ENCODE assay signal across 15 cellular contexts in the genomic region with DNA sequence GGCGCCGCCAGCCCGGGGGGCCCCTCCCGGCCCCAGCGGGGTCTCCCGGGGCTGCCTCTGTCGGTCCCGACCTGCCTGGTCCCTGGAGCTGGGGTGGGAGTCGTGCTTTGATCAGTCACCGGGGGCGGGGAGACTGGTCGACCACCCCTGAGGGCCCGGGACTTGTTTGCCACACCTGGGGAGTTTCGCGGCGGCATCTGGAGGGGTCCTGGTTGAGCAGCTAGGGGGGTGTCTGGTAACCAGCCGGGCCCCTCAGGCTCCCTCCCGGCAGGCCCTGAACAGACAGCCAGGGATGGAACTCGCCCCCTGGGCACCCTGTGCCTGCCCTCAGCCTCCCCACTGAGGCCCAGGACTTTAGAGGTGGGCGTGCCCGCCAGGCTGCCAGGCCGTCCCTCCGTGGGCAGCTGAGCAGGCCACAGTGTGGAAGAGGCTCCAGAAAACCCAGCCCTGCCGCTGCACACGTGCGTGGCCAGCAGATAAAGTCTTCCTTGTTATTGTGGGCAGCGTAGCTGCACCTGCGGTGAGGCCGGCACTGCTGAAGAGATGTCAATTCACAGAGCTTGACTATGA. TPM values are rescaled to one million over a fixed set of nuclear protein-coding genes. Genes with fewer than 3 reads are reported as not detected.
DNase-seq lines count a peak whose midpoint lies in the region; ATAC-seq, FAIRE-seq and TF ChIP-seq lines count a peak whose summit lies in the region.
"Had no signal": no experiment of that assay in that cellular context is flagged by ENCODE, and none has a peak within 500 bp of the region (broad histone marks: within the 10 kb centered on the region; RNA-seq: fewer than 3 reads in every experiment).

No MANE protein-coding gene starts in this region.

- peaks cover 70% of the 10 kb centered on the region for H3K4me1 Mint-ChIP-seq in mesothelial cell of epicardium

- no peak for TF ChIP-seq RAD21 in HepG2 (CRISPR knock-in tag; IDR thresholded peaks at IDR 0.05)

- H4K20me1 ChIP-seq in HepG2 (ENCODE audit: insufficient read depth, low read length), result no peaks in the 10 kb centered on the region

- no peaks in the 10 kb centered on the region for H3K79me2 ChIP-seq in HepG2 (ENCODE audit: insufficient read depth, low read length)

- H3K4me1 ChIP-seq in right lobe of liver, result no peaks in the 10 kb centered on the region
- peaks cover 53% of the 10 kb centered on the region for H3K4me1 ChIP-seq in HepG2 (ENCODE audit: insufficient read depth, low read length)
- H3K4me1 ChIP-seq in aorta (ENCODE audit: control insufficient read depth in 1 of 2, insufficient read depth in 2 of 2, low read length in 2 of 2), result no peaks in the 10 kb centered on the region

- FAIRE-seq in HepG2 (lab: Jason Lieb, UNC), result no peak
- peak; percentile 13 for FAIRE-seq in bronchial epithelial cell (lab: Jason Lieb, UNC)

- ATAC-seq in right lobe of liver (no peak), HepG2 (no peak), aorta (ENCODE audit: low FRiP score) (no peak), GM18873 (IDR thresholded peaks at IDR 0.05; ENCODE audit: low FRiP score, unreplicated experiment) (no peak)

- CTCF ChIA-PET in HepG2 (lab: Yijun Ruan, JAX; ENCODE audit: low intra/inter-chr PET ratio, low total read pairs), result no interaction called here
- CTCF ChIA-PET in HEK293T (lab: Yijun Ruan, JAX), result no interaction called here

- no peaks in the 10 kb centered on the region for H3K27me3 ChIP-seq in right lobe of liver
- peaks cover 27 to 74% of the 10 kb centered on the region in 2 experiments; a peak in 4 of 5 replicates for H3K27me3 ChIP-seq in HepG2 (ENCODE audit: control insufficient read depth in 1 of 2, insufficient read depth in 2 of 2, low read length in 2 of 2)
- H3K27me3 ChIP-seq in bronchial epithelial cell (ENCODE audit: control insufficient read depth, insufficient read depth, low read length), result peaks cover 23% of the 10 kb centered on the region
- H3K27me3 ChIP-seq in aorta (ENCODE audit: control insufficient read depth in 1 of 2, insufficient read depth in 2 of 2, low read length in 1 of 2), result no peaks in the 10 kb centered on the region

- no peaks in the 10 kb centered on the region for H3K9me3 ChIP-seq in right lobe of liver
- H3K9me3 ChIP-seq in HepG2 (ENCODE audit: low read length), result no peaks in the 10 kb centered on the region
- no peaks in the 10 kb centered on the region for H3K9me3 ChIP-seq in aorta (ENCODE audit: control insufficient read depth, low read length)

- peak overlapping the region; percentile 15 for H3K4me3 Mint-ChIP-seq in mesothelial cell of epicardium
- H3K4me3 Mint-ChIP-seq: activated T-cell treated with anti-CD3 and anti-CD28 coated beads, Interleukin-2, amount 50 U/mL, for 4 hours; CD4-positive, alpha-beta T cell; stimulated activated effector memory CD8-positive, alpha-beta T cell treated with anti-CD3 and anti-CD28 coated beads, Interleukin-12 subunit alpha, Interleukin-12 subunit beta, amount 100 ng/mL, for 72 hours; T-helper 2 cell treated with Interferon-gamma antibody and Interleukin-4, amounts not matched to agents 5 μg/mL and 100 μg/mL, for 36 hours had no signal

- TF ChIP-seq CTCF in right lobe of liver (IDR thresholded peaks at IDR 0.05) (no peak), HepG2 (CRISPR knock-in tag; IDR thresholded peaks at IDR 0.05) (no peak), bronchial epithelial cell (IDR thresholded peaks at IDR 0.05; ENCODE audit: insufficient read depth, low read length, severe bottlenecking) (no peak), mesothelial cell of epicardium (IDR thresholded peaks at IDR 0.05; ENCODE audit: unreplicated experiment) (no peak)

- TF ChIP-seq POLR2A in right lobe of liver (IDR thresholded peaks at IDR 0.05) (no peak), HepG2 (IDR thresholded peaks at IDR 0.05; ENCODE audit: insufficient read depth in 1 of 2, low read depth in 2 of 2, low read length in 2 of 2) (no peak)

- no peak overlapping the region for H3K4me2 ChIP-seq in HepG2 (ENCODE audit: low read depth, low read length)

- TF ChIP-seq EP300 in HepG2 (IDR thresholded peaks at IDR 0.05; ENCODE audit: low read depth in 2 of 2, low read length in 2 of 2) (no peak), HepG2 (CRISPR knock-in tag; IDR thresholded peaks at IDR 0.05; ENCODE audit: borderline replicate concordance) (no peak)

- no peaks in the 10 kb centered on the region for H3K9me3 Mint-ChIP-seq in mesothelial cell of epicardium
- H3K9me3 Mint-ChIP-seq: activated T-cell treated with anti-CD3 and anti-CD28 coated beads, Interleukin-2, amount 50 U/mL, for 4 hours; CD4-positive, alpha-beta T cell; stimulated activated effector memory CD8-positive, alpha-beta T cell treated with anti-CD3 and anti-CD28 coated beads, Interleukin-12 subunit alpha, Interleukin-12 subunit beta, amount 100 ng/mL, for 72 hours; T-helper 2 cell treated with Interferon-gamma antibody and Interleukin-4, amounts not matched to agents 5 μg/mL and 100 μg/mL, for 36 hours had no signal

- H3K4me3 ChIP-seq in right lobe of liver (no peak overlapping the region), HepG2 (replicated peaks in 1 of 3; ENCODE audit: insufficient read depth in 1 of 3, low read depth in 2 of 3, low read length in 3 of 3) (no peak overlapping the region), bronchial epithelial cell (ENCODE audit: low read depth, low read length) (no peak overlapping the region), aorta (ENCODE audit: low read length in 2 of 2) (no peak overlapping the region)

- H2AFZ ChIP-seq in HepG2 (ENCODE audit: low read length), result no peak overlapping the region

- POLR2A ChIA-PET in HepG2 (lab: Yijun Ruan, JAX) (no interaction called here), HEK293T (lab: Yijun Ruan, JAX) (no interaction called here)

- intact Hi-C loops in right lobe of liver (cut with DNase I), result no loop called here
- intact Hi-C loops in HepG2 (cut with micrococcal nuclease; ENCODE audit: unreplicated experiment), result no loop called here
- intact Hi-C loops in aorta (cut with DNase I), result no loop called here

- H3K27me3 Mint-ChIP-seq in mesothelial cell of epicardium (ENCODE audit: low read depth), result peaks cover 10% of the 10 kb centered on the region

- no peaks in the 10 kb centered on the region for H3K36me3 ChIP-seq in right lobe of liver
- no peaks in the 10 kb centered on the region for H3K36me3 ChIP-seq in HepG2 (replicated peaks in 1 of 2; ENCODE audit: control insufficient read depth in 1 of 2, insufficient read depth in 2 of 2, low read length in 2 of 2)
- no peaks in the 10 kb centered on the region for H3K36me3 ChIP-seq in bronchial epithelial cell (ENCODE audit: control insufficient read depth, insufficient read depth, low read length)
- H3K36me3 ChIP-seq in aorta (ENCODE audit: control insufficient read depth in 1 of 2, insufficient read depth in 2 of 2, low read length in 1 of 2), result no peaks in the 10 kb centered on the region

- no peak overlapping the region for H3K27ac Mint-ChIP-seq in mesothelial cell of epicardium
- H3K27ac Mint-ChIP-seq: CD4-positive, alpha-beta T cell; stimulated activated effector memory CD8-positive, alpha-beta T cell treated with anti-CD3 and anti-CD28 coated beads, Interleukin-12 subunit alpha, Interleukin-12 subunit beta, amount 100 ng/mL, for 72 hours; T-helper 2 cell treated with Interferon-gamma antibody and Interleukin-4, amounts not matched to agents 5 μg/mL and 100 μg/mL, for 36 hours had no signal

- H3K9ac ChIP-seq in HepG2 (ENCODE audit: insufficient read depth, low read depth, low read length), result no peak overlapping the region

- peak; percentile 17 to 53 (median 42) for DNase-seq in right lobe of liver
- DNase-seq in HepG2 (ENCODE audit: low spot score), result no peak
- no peak for DNase-seq in bronchial epithelial cell (ENCODE audit: low read depth)
- DNase-seq in mesothelial cell of epicardium (ENCODE audit: low spot score in 2 of 2, unreplicated experiment in 2 of 2), result peak in 1 of 2 experiments; percentile 40
- peak; percentile 51 to 75 for DNase-seq in aorta
- no peak for DNase-seq in HEK293T (ENCODE audit: extremely low spot score)
- no peak for DNase-seq in NCI-H446 (lab: John Stamatoyannopoulos, UW)
- DNase-seq: activated T-cell treated with anti-CD3 and anti-CD28 coated beads, Interleukin-2, amount 50 U/mL, for 4 hours; cortex of kidney; NCI-H1092; stimulated activated CD4-positive, alpha-beta T cell treated with anti-CD3 and anti-CD28 coated beads, Interleukin-15, amount 100 ng/mL, for 24 hours had no signal

- WGBS in right lobe of liver (ENCODE audit: insufficient coverage, low coverage, low lambda C conversion rate, missing lambda C conversion rate), result 46% methylated on average over 6 of the region's 29 CpGs
- WGBS in HepG2 (ENCODE audit: low lambda C conversion rate), result 34% methylated on average over 9 of the region's 29 CpGs
- WGBS in aorta, 2 donors, result 10 to 20% methylated on average over 29 of the region's 29 CpGs

- in situ Hi-C loops in HepG2 (cut with HindIII; ENCODE audit: extremely low pct_ligation_motif_present, low pct_unique_long_range_greater_than_20kb), result no loop called here

- H3K27ac ChIP-seq in right lobe of liver (no peak overlapping the region), HepG2 (ENCODE audit: extremely low read length, insufficient read depth, low read length) (no peak overlapping the region), aorta (ENCODE audit: low read depth in 1 of 2, low read length in 2 of 2) (no peak overlapping the region)

- no TSS peak for BruUV-seq in HepG2 (replicated peaks; lab: Mats Ljungman, UMichigan)

- H3K36me3 Mint-ChIP-seq in mesothelial cell of epicardium, result peaks cover 4% of the 10 kb centered on the region
- H3K36me3 Mint-ChIP-seq: stimulated activated effector memory CD8-positive, alpha-beta T cell treated with anti-CD3 and anti-CD28 coated beads, Interleukin-12 subunit alpha, Interleukin-12 subunit beta, amount 100 ng/mL, for 72 hours had no signal

RNA-seq across cellular contexts. Expression of gene SAMD11, which starts 13.3 kb away (rescaled TPM):
- 1 to 10 TPM; 2.1 to 4.3 (median 3.7) TPM for total RNA-seq in right lobe of liver
- 0.11 TPM in 1 of 2 replicates, not detected in the other for total RNA-seq in HepG2 (2016; rRNA removed; fragmentation: Illumina TruSeq; extraction: Trizol)
- not detected in 2 replicates for total RNA-seq in HepG2 (2016; cell fraction: cytosol; rRNA removed; fragmentation: Illumina TruSeq; extraction: Trizol; ENCODE audit: low read depth)
- total RNA-seq in HepG2 (2016; cell fraction: insoluble cytoplasmic fraction; rRNA removed; fragmentation: Illumina TruSeq; extraction: Trizol), result 0.13 TPM in 1 of 2 replicates, not detected in the other
- not detected in 2 replicates for total RNA-seq in HepG2 (2016; cell fraction: membrane; rRNA removed; fragmentation: Illumina TruSeq; extraction: Trizol)
- total RNA-seq in HepG2 (2016; cell fraction: nucleus; rRNA removed; fragmentation: Illumina TruSeq; extraction: Trizol), result not detected in 2 replicates
- 0.09 TPM in 1 of 2 replicates, not detected in the other for polyA plus RNA-seq in HepG2 (2011; rRNA removed)
- polyA plus RNA-seq in HepG2 (2011; cell fraction: cytosol; rRNA removed), result 0.09 and 0.24 TPM in 2 replicates
- 0.10 and 0.37 TPM in 2 replicates for polyA plus RNA-seq in HepG2 (2011; cell fraction: nucleus; rRNA removed)
- polyA plus RNA-seq in HepG2 (2012), result not detected in 2 replicates
- not detected in 2 replicates for polyA plus RNA-seq in HepG2 (2016; cell fraction: cytosol; fragmentation: Illumina TruSeq; extraction: Trizol; ENCODE audit: low read depth)
- not detected in 2 replicates for polyA plus RNA-seq in HepG2 (2016; cell fraction: insoluble cytoplasmic fraction; fragmentation: Illumina TruSeq; extraction: Trizol; ENCODE audit: low read depth)
- polyA plus RNA-seq in HepG2 (2016; cell fraction: membrane; fragmentation: Illumina TruSeq; extraction: Trizol; ENCODE audit: low read depth), result not detected in 2 replicates
- not detected in 2 replicates for polyA plus RNA-seq in HepG2 (2016; cell fraction: nucleus; fragmentation: Illumina TruSeq; extraction: Trizol; ENCODE audit: insufficient read depth, low read depth)
- 19.7 TPM in 1 of 2 replicates, not detected in the other for polyA minus RNA-seq in HepG2 (2011; rRNA and poly(A)+ RNA removed; ENCODE audit: low replicate concordance)
- 0.99 and 1.4 TPM in 2 replicates for polyA minus RNA-seq in HepG2 (2011; cell fraction: cytosol; rRNA and poly(A)+ RNA removed)
- 1.2 TPM in 1 of 2 replicates, not detected in the other for polyA minus RNA-seq in HepG2 (2011; cell fraction: nucleus; rRNA and poly(A)+ RNA removed)
- 0.51 and 0.53 TPM in 2 replicates for total RNA-seq in bronchial epithelial cell
- 303 to 325 TPM (median 313 TPM) in 3 replicates for total RNA-seq in mesothelial cell of epicardium
- 10 to 100 TPM; 30.1 to 44.3 TPM for total RNA-seq in aorta
- 1 to 10 TPM; 2.6 to 7.2 TPM for polyA plus RNA-seq in aorta
- total RNA-seq: activated T-cell treated with anti-CD3 and anti-CD28 coated beads, Interleukin-2, amount 50 U/mL, for 4 hours; CD4-positive, alpha-beta T cell had no signal

RNA-seq across cellular contexts. Expression of gene NOC2L, which starts 48.7 kb away (rescaled TPM):
- total RNA-seq in right lobe of liver (10 to 100 TPM; 28.9 to 36.8 (median 30.2) TPM), HepG2 (2016; rRNA removed; fragmentation: Illumina TruSeq; extraction: Trizol) (91.6 and 103 TPM in 2 replicates), bronchial epithelial cell (116 and 128 TPM in 2 replicates), mesothelial cell of epicardium (69.3 to 73.1 TPM (median 69.8 TPM) in 3 replicates), aorta (10 to 100 TPM; 35.8 to 41.4 TPM)
- 14.1 and 16.1 TPM in 2 replicates for total RNA-seq in HepG2 (2016; cell fraction: cytosol; rRNA removed; fragmentation: Illumina TruSeq; extraction: Trizol; ENCODE audit: low read depth)
- total RNA-seq in HepG2 (2016; cell fraction: insoluble cytoplasmic fraction; rRNA removed; fragmentation: Illumina TruSeq; extraction: Trizol), result 81.2 and 109 TPM in 2 replicates
- 22.9 and 27.1 TPM in 2 replicates for total RNA-seq in HepG2 (2016; cell fraction: membrane; rRNA removed; fragmentation: Illumina TruSeq; extraction: Trizol)
- total RNA-seq in HepG2 (2016; cell fraction: nucleus; rRNA removed; fragmentation: Illumina TruSeq; extraction: Trizol), result 53.2 and 63.8 TPM in 2 replicates
- polyA plus RNA-seq in HepG2 (2011; rRNA removed) (32.0 and 40.5 TPM in 2 replicates), aorta (10 to 100 TPM; 17.3 to 55.5 TPM)
- 33.6 and 44.6 TPM in 2 replicates for polyA plus RNA-seq in HepG2 (2011; cell fraction: cytosol; rRNA removed)
- 85.2 and 96.0 TPM in 2 replicates for polyA plus RNA-seq in HepG2 (2011; cell fraction: nucleus; rRNA removed)
- 41.8 and 44.3 TPM in 2 replicates for polyA plus RNA-seq in HepG2 (2012)
- polyA plus RNA-seq in HepG2 (2016; cell fraction: cytosol; fragmentation: Illumina TruSeq; extraction: Trizol; ENCODE audit: low read depth), result 5.1 and 6.4 TPM in 2 replicates
- 69.1 and 81.1 TPM in 2 replicates for polyA plus RNA-seq in HepG2 (2016; cell fraction: insoluble cytoplasmic fraction; fragmentation: Illumina TruSeq; extraction: Trizol; ENCODE audit: low read depth)
- polyA plus RNA-seq in HepG2 (2016; cell fraction: membrane; fragmentation: Illumina TruSeq; extraction: Trizol; ENCODE audit: low read depth), result 9.8 and 11.1 TPM in 2 replicates
- polyA plus RNA-seq in HepG2 (2016; cell fraction: nucleus; fragmentation: Illumina TruSeq; extraction: Trizol; ENCODE audit: insufficient read depth, low read depth), result 108 and 110 TPM in 2 replicates
- polyA minus RNA-seq in HepG2 (2011; rRNA and poly(A)+ RNA removed; ENCODE audit: low replicate concordance), result 118 and 166 TPM in 2 replicates
- 43.1 and 44.0 TPM in 2 replicates for polyA minus RNA-seq in HepG2 (2011; cell fraction: cytosol; rRNA and poly(A)+ RNA removed)
- 18.8 and 20.1 TPM in 2 replicates for polyA minus RNA-seq in HepG2 (2011; cell fraction: nucleus; rRNA and poly(A)+ RNA removed)

RNA-seq across cellular contexts. Expression of gene KLHL17, which starts 50.0 kb away (rescaled TPM):
- 1 to 10 TPM; 1.9 to 6.7 (median 4.3) TPM for total RNA-seq in right lobe of liver
- 2.8 and 9.3 TPM in 2 replicates for total RNA-seq in HepG2 (2016; rRNA removed; fragmentation: Illumina TruSeq; extraction: Trizol)
- 4.5 and 5.0 TPM in 2 replicates for total RNA-seq in HepG2 (2016; cell fraction: cytosol; rRNA removed; fragmentation: Illumina TruSeq; extraction: Trizol; ENCODE audit: low read depth)
- total RNA-seq in HepG2 (2016; cell fraction: insoluble cytoplasmic fraction; rRNA removed; fragmentation: Illumina TruSeq; extraction: Trizol), result 2.4 and 10.3 TPM in 2 replicates
- 2.6 and 2.8 TPM in 2 replicates for total RNA-seq in HepG2 (2016; cell fraction: membrane; rRNA removed; fragmentation: Illumina TruSeq; extraction: Trizol)
- total RNA-seq in HepG2 (2016; cell fraction: nucleus; rRNA removed; fragmentation: Illumina TruSeq; extraction: Trizol), result 14.8 and 15.9 TPM in 2 replicates
- polyA plus RNA-seq in HepG2 (2011; rRNA removed), result 24.7 and 31.4 TPM in 2 replicates
- polyA plus RNA-seq in HepG2 (2011; cell fraction: cytosol; rRNA removed), result 6.8 and 12.3 TPM in 2 replicates
- polyA plus RNA-seq in HepG2 (2011; cell fraction: nucleus; rRNA removed), result 590 and 778 TPM in 2 replicates
- polyA plus RNA-seq in HepG2 (2012), result 11.7 and 19.1 TPM in 2 replicates
- 1.1 and 1.3 TPM in 2 replicates for polyA plus RNA-seq in HepG2 (2016; cell fraction: cytosol; fragmentation: Illumina TruSeq; extraction: Trizol; ENCODE audit: low read depth)
- 3.4 and 3.7 TPM in 2 replicates for polyA plus RNA-seq in HepG2 (2016; cell fraction: insoluble cytoplasmic fraction; fragmentation: Illumina TruSeq; extraction: Trizol; ENCODE audit: low read depth)
- polyA plus RNA-seq in HepG2 (2016; cell fraction: membrane; fragmentation: Illumina TruSeq; extraction: Trizol; ENCODE audit: low read depth), result 1.9 and 2.4 TPM in 2 replicates
- polyA plus RNA-seq in HepG2 (2016; cell fraction: nucleus; fragmentation: Illumina TruSeq; extraction: Trizol; ENCODE audit: insufficient read depth, low read depth), result 71.9 and 74.8 TPM in 2 replicates
- 4.3 and 19.5 TPM in 2 replicates for polyA minus RNA-seq in HepG2 (2011; rRNA and poly(A)+ RNA removed; ENCODE audit: low replicate concordance)
- 4.6 and 4.9 TPM in 2 replicates for polyA minus RNA-seq in HepG2 (2011; cell fraction: cytosol; rRNA and poly(A)+ RNA removed)
- 24.9 and 31.0 TPM in 2 replicates for polyA minus RNA-seq in HepG2 (2011; cell fraction: nucleus; rRNA and poly(A)+ RNA removed)
- total RNA-seq in bronchial epithelial cell, result 4.5 and 6.8 TPM in 2 replicates
- 44.7 to 49.8 TPM (median 47.0 TPM) in 3 replicates for total RNA-seq in mesothelial cell of epicardium
- 10 to 100 TPM; 10.0 to 19.9 TPM for total RNA-seq in aorta
- polyA plus RNA-seq in aorta, result 10 to 100 TPM in 1 of 2 donors, 1 to 10 TPM in 1; 2.8 to 40.5 TPM

RNA-seq across cellular contexts. Expression of gene PLEKHN1, which starts 55.9 kb away (rescaled TPM):
- total RNA-seq in right lobe of liver, result 1 to 10 TPM in 1 of 6 experiments, under 1 TPM in 4, not detected in 1; 0.11 to 2.4 (median 0.26) TPM
- 0.21 and 0.42 TPM in 2 replicates for total RNA-seq in HepG2 (2016; rRNA removed; fragmentation: Illumina TruSeq; extraction: Trizol)
- total RNA-seq in HepG2 (2016; cell fraction: cytosol; rRNA removed; fragmentation: Illumina TruSeq; extraction: Trizol; ENCODE audit: low read depth), result not detected in 2 replicates
- total RNA-seq in HepG2 (2016; cell fraction: insoluble cytoplasmic fraction; rRNA removed; fragmentation: Illumina TruSeq; extraction: Trizol), result 0.31 and 0.48 TPM in 2 replicates
- total RNA-seq in HepG2 (2016; cell fraction: membrane; rRNA removed; fragmentation: Illumina TruSeq; extraction: Trizol), result 0.15 and 0.17 TPM in 2 replicates
- total RNA-seq in HepG2 (2016; cell fraction: nucleus; rRNA removed; fragmentation: Illumina TruSeq; extraction: Trizol), result 0.59 and 0.63 TPM in 2 replicates
- 0.58 and 0.59 TPM in 2 replicates for polyA plus RNA-seq in HepG2 (2011; rRNA removed)
- 0.13 and 0.23 TPM in 2 replicates for polyA plus RNA-seq in HepG2 (2011; cell fraction: cytosol; rRNA removed)
- 13.2 and 15.5 TPM in 2 replicates for polyA plus RNA-seq in HepG2 (2011; cell fraction: nucleus; rRNA removed)
- polyA plus RNA-seq in HepG2 (2012), result 0.51 and 0.55 TPM in 2 replicates
- 0.05 and 0.09 TPM in 2 replicates for polyA plus RNA-seq in HepG2 (2016; cell fraction: cytosol; fragmentation: Illumina TruSeq; extraction: Trizol; ENCODE audit: low read depth)
- 0.29 and 0.48 TPM in 2 replicates for polyA plus RNA-seq in HepG2 (2016; cell fraction: insoluble cytoplasmic fraction; fragmentation: Illumina TruSeq; extraction: Trizol; ENCODE audit: low read depth)
- polyA plus RNA-seq in HepG2 (2016; cell fraction: membrane; fragmentation: Illumina TruSeq; extraction: Trizol; ENCODE audit: low read depth), result 0.13 and 0.29 TPM in 2 replicates
- 2.6 and 2.7 TPM in 2 replicates for polyA plus RNA-seq in HepG2 (2016; cell fraction: nucleus; fragmentation: Illumina TruSeq; extraction: Trizol; ENCODE audit: insufficient read depth, low read depth)
- 0.26 and 0.54 TPM in 2 replicates for polyA minus RNA-seq in HepG2 (2011; rRNA and poly(A)+ RNA removed; ENCODE audit: low replicate concordance)
- 0.53 TPM in 1 of 2 replicates, not detected in the other for polyA minus RNA-seq in HepG2 (2011; cell fraction: cytosol; rRNA and poly(A)+ RNA removed)
- 1.8 and 1.9 TPM in 2 replicates for polyA minus RNA-seq in HepG2 (2011; cell fraction: nucleus; rRNA and poly(A)+ RNA removed)
- 1.6 and 5.4 TPM in 2 replicates for total RNA-seq in bronchial epithelial cell
- total RNA-seq in mesothelial cell of epicardium, result 33.6 to 36.0 TPM (median 34.4 TPM) in 3 replicates
- 1 to 10 TPM in 1 of 2 donors, under 1 TPM in 1; 0.52 to 1.2 TPM for total RNA-seq in aorta
- polyA plus RNA-seq in aorta, result under 1 TPM; 0.13 to 0.61 TPM

Comparison
In these comparisons a context has a peak if more than half of its experiments do, and no peak if none do; other contexts are left out.
1. DNase-seq: peak in right lobe of liver (3 of 3) and aorta (2 of 2); none in HepG2 (single experiment), bronchial epithelial cell (single experiment), HEK293T (single experiment) and NCI-H446 (0 of 2).
2. RNA of gene SAMD11, which starts 13.3 kb away (total RNA-seq): 303 to 325 TPM in mesothelial cell of epicardium and 30.1 to 44.3 TPM in aorta; 2.1 to 4.3 TPM in right lobe of liver, 0.51 to 0.53 TPM in bronchial epithelial cell and 0.11 to 0.13 TPM in HepG2; every median in the first group is over 4 times any median in the second.